29 cellular contexts compared by ENCODE assay signal in the genomic region with DNA sequence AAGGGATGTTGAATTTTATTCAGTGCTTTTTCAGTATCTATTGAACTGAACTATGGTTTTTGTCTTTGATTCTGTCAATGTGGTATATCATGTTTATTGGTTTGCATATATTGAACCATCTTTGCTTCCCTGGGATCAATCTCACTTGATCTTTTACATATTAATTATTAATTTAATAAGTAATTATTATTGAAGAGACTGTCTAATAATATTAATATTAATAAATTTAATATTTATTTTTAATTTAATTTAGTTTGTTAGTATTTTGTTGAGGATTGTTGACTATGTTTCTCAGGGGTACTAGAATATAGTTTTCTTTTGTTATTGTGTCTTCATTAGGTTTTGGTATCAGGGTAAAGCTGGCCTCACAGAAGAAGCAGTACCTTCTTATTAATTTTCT.
"Had no signal": no experiment of that assay in that cellular context is flagged by ENCODE, and none has a peak within 500 bp of the region (broad histone marks: within the 10 kb centered on the region; RNA-seq: fewer than 3 reads in every experiment).

No MANE protein-coding gene starts in this region.

- H3K9me3 ChIP-seq: body of pancreas, esophagus muscularis mucosa, gastroesophageal sphincter had no signal

- H3K36me3 ChIP-seq: esophagus muscularis mucosa, gastroesophageal sphincter had no signal

- H3K27me3 ChIP-seq: body of pancreas, esophagus muscularis mucosa, gastroesophageal sphincter had no signal

- H3K27ac Mint-ChIP-seq: activated CD4-positive, alpha-beta memory T cell treated with anti-CD3 and anti-CD28 coated beads, Interleukin-2, amount 10 ng/mL, durations not matched to agents 7 days and 5 days; activated CD4-positive, alpha-beta T cell treated with anti-CD3 and anti-CD28 coated beads, Interleukin-2, amount 10 ng/mL, durations not matched to agents 7 days and 5 days; activated naive CD4-positive, alpha-beta T cell treated with anti-CD3 and anti-CD28 coated beads, Interleukin-2, amount 10 ng/mL, durations not matched to agents 7 days and 5 days; activated naive CD8-positive, alpha-beta T cell; activated T-cell treated with anti-CD3 and anti-CD28 coated beads, Interleukin-2, amount 50 U/mL, for 24 hours; activated T-cell treated with anti-CD3 and anti-CD28 coated beads, Interleukin-2, amount 50 U/mL, for 72 hours; effector memory CD8-positive, alpha-beta T cell; T-helper 17 cell; T-helper 2 cell treated with Interferon-gamma antibody and Interleukin-4, amounts not matched to agents 5 μg/mL and 100 μg/mL, for 36 hours had no signal

- H3K27ac ChIP-seq: body of pancreas, esophagus muscularis mucosa, foreskin keratinocyte, gastroesophageal sphincter had no signal

- H3K4me3 ChIP-seq: body of pancreas, esophagus muscularis mucosa, gastroesophageal sphincter had no signal

- DNase-seq: activated CD4-positive, alpha-beta memory T cell treated with anti-CD3 and anti-CD28 coated beads, Interleukin-2, amount 10 ng/mL, durations not matched to agents 7 days and 5 days; activated CD4-positive, alpha-beta T cell treated with anti-CD3 and anti-CD28 coated beads for 1 hour; activated CD4-positive, alpha-beta T cell treated with anti-CD3 and anti-CD28 coated beads for 4 hours; activated CD4-positive, alpha-beta T cell treated with anti-CD3 and anti-CD28 coated beads, Interleukin-2, amount 10 ng/mL, durations not matched to agents 7 days and 5 days; activated CD4-positive, alpha-beta T cell treated with anti-CD3 and anti-CD28 coated beads, Interleukin-2, amount 50 U/mL, for 4 hours; activated CD8-positive, alpha-beta memory T cell treated with anti-CD3 and anti-CD28 coated beads, Interleukin-2, amount 50 U/mL, for 48 hours; activated gamma-delta T cell; activated naive CD4-positive, alpha-beta T cell; activated naive CD4-positive, alpha-beta T cell treated with anti-CD3 and anti-CD28 coated beads, Interleukin-2, amount 10 ng/mL, durations not matched to agents 7 days and 5 days; activated T-cell treated with anti-CD3 and anti-CD28 coated beads for 4 hours; activated T-cell treated with anti-CD3 and anti-CD28 coated beads, Interleukin-2, amount 50 U/mL, for 24 hours; activated T-cell treated with anti-CD3 and anti-CD28 coated beads, Interleukin-2, amount 50 U/mL, for 72 hours; amniotic stem cell; anterior cingulate cortex; body of pancreas; caudate nucleus; cortex of kidney; dermis blood vessel endothelial cell; effector CD4-positive, alpha-beta T cell; effector memory CD8-positive, alpha-beta T cell; erythroblast; foreskin keratinocyte; T-helper 1 cell; T-helper 17 cell; T1000 had no signal

- H3K4me1 Mint-ChIP-seq: activated CD4-positive, alpha-beta memory T cell treated with anti-CD3 and anti-CD28 coated beads, Interleukin-2, amount 10 ng/mL, durations not matched to agents 7 days and 5 days; activated CD4-positive, alpha-beta T cell treated with anti-CD3 and anti-CD28 coated beads, Interleukin-2, amount 10 ng/mL, durations not matched to agents 7 days and 5 days; activated naive CD4-positive, alpha-beta T cell treated with anti-CD3 and anti-CD28 coated beads, Interleukin-2, amount 10 ng/mL, durations not matched to agents 7 days and 5 days; T-helper 17 cell had no signal

- ATAC-seq: activated T-cell treated with anti-CD3 and anti-CD28 coated beads, Interleukin-2, amount 50 U/mL, for 72 hours; body of pancreas; effector memory CD8-positive, alpha-beta T cell; foreskin keratinocyte; gastroesophageal sphincter; T-helper 17 cell had no signal

- H3K9me3 Mint-ChIP-seq: activated CD4-positive, alpha-beta memory T cell treated with anti-CD3 and anti-CD28 coated beads, Interleukin-2, amount 10 ng/mL, durations not matched to agents 7 days and 5 days; activated CD4-positive, alpha-beta T cell treated with anti-CD3 and anti-CD28 coated beads, Interleukin-2, amount 10 ng/mL, durations not matched to agents 7 days and 5 days; activated naive CD4-positive, alpha-beta T cell treated with anti-CD3 and anti-CD28 coated beads, Interleukin-2, amount 10 ng/mL, durations not matched to agents 7 days and 5 days; activated T-cell treated with anti-CD3 and anti-CD28 coated beads, Interleukin-2, amount 50 U/mL, for 24 hours; activated T-cell treated with anti-CD3 and anti-CD28 coated beads, Interleukin-2, amount 50 U/mL, for 72 hours; effector memory CD8-positive, alpha-beta T cell; T-helper 2 cell treated with Interferon-gamma antibody and Interleukin-4, amounts not matched to agents 5 μg/mL and 100 μg/mL, for 36 hours had no signal

- H3K4me1 ChIP-seq: body of pancreas, esophagus muscularis mucosa, foreskin keratinocyte, gastroesophageal sphincter had no signal

- H3K36me3 Mint-ChIP-seq: activated naive CD4-positive, alpha-beta T cell treated with anti-CD3 and anti-CD28 coated beads, Interleukin-2, amount 10 ng/mL, durations not matched to agents 7 days and 5 days; activated naive CD8-positive, alpha-beta T cell had no signal

- H3K4me3 Mint-ChIP-seq: activated CD4-positive, alpha-beta memory T cell treated with anti-CD3 and anti-CD28 coated beads, Interleukin-2, amount 10 ng/mL, durations not matched to agents 7 days and 5 days; activated CD4-positive, alpha-beta T cell treated with anti-CD3 and anti-CD28 coated beads, Interleukin-2, amount 10 ng/mL, durations not matched to agents 7 days and 5 days; activated naive CD4-positive, alpha-beta T cell treated with anti-CD3 and anti-CD28 coated beads, Interleukin-2, amount 10 ng/mL, durations not matched to agents 7 days and 5 days; activated naive CD8-positive, alpha-beta T cell; activated T-cell treated with anti-CD3 and anti-CD28 coated beads, Interleukin-2, amount 50 U/mL, for 24 hours; activated T-cell treated with anti-CD3 and anti-CD28 coated beads, Interleukin-2, amount 50 U/mL, for 72 hours; effector memory CD8-positive, alpha-beta T cell; T-helper 17 cell; T-helper 2 cell treated with Interferon-gamma antibody and Interleukin-4, amounts not matched to agents 5 μg/mL and 100 μg/mL, for 36 hours had no signal
